8 cellular contexts compared by ENCODE assay signal in the genomic region with DNA sequence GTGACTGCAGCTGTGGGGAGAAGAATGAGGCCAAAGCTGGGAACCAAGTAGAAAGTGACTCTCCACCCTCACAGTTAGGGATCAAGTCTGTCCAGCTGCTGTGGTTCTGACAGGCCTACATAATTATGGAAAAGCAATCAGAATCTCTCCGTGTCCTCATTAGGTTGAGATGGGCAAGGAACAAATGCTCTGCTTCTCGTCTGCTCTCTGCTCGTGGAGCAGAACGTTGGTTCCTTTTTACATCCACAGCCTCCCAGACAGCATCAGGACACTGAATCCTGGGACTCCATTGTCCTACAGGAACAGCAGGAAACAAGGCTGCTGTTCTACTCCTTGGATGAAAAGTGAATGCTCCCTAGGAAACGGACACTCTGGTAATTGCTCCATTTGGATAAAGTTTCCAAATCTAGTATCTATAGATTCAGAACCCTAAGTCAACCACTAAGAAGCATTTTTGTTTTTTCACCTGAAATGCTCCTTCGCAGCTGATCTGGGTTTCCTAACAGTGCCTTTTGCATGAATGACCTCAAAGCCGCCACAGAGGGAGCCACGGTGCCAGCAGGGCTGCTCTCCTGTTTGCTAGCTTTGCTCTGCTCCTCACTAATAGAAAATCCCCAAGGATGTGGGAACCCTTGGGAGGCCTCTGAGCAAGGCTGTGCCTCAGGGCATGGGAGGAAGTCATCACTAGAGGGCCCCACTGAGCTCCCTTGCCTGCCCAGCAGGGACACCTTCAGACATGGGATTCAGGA.
A peak's percentile ranks its signal among the peaks of the same experiment; 100 is the strongest.
DNase-seq lines count a peak whose midpoint lies in the region; ATAC-seq and TF ChIP-seq lines count a peak whose summit lies in the region.

No MANE protein-coding gene starts in this region.

- peak; percentile 84 for TF ChIP-seq CTCF in fibroblast of villous mesenchyme (IDR thresholded peaks at IDR 0.05; ENCODE audit: insufficient read depth, low read depth, low read length)

- no peak overlapping the region for H3K4me3 ChIP-seq in fibroblast of villous mesenchyme (ENCODE audit: low read depth, low read length)

- ATAC-seq in GM21529 (IDR thresholded peaks at IDR 0.05; ENCODE audit: unreplicated experiment) (no peak), HG03175 (IDR thresholded peaks at IDR 0.05; ENCODE audit: unreplicated experiment) (no peak)

- DNase-seq in NCI-H187 (lab: John Stamatoyannopoulos, UW) (peak; percentile 25 to 58), NCI-H187 treated with DMSO at 0.1 percent for 48 hours (lab: John Stamatoyannopoulos, UW) (no peak), NAMALWA (ENCODE audit: low spot score) (peak; percentile 2), SK-N-DZ (ENCODE audit: low spot score) (peak; percentile 83), fibroblast of villous mesenchyme (ENCODE audit: low read depth) (peak; percentile 60), occipital lobe (lab: John Stamatoyannopoulos, UW) (peak; percentile 45)
